Comparison of ENCODE assay signal across 29 cellular contexts in the genomic region with DNA sequence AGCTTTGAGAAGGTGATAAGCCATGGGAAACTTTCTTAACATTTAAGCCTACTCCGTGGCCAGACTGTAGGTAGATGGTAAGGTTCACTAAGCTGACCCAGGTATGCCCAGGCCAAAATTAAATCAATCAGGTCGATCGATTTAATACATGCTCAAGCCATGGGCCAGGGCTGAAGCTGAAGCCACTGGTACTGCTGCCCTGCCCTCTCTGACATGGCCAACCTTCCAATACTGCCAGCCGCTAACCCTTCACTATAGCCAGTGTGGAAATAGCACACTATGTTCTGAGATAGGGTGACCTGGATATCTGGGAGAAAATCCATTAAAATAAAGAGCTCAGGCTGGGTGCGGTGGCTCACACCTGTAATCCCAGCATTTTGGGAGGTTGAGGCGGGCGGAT. TPM values are rescaled to one million over a fixed set of nuclear protein-coding genes. Genes with fewer than 3 reads are reported as not detected.
A peak's percentile ranks its signal among the peaks of the same experiment; 100 is the strongest.
DNase-seq lines count a peak whose midpoint lies in the region; ATAC-seq and TF ChIP-seq lines count a peak whose summit lies in the region.
"Had no signal": no experiment of that assay in that cellular context is flagged by ENCODE, and none has a peak within 500 bp of the region (broad histone marks: within the 10 kb centered on the region; RNA-seq: fewer than 3 reads in every experiment).

No MANE protein-coding gene starts in this region.

- POLR2A ChIA-PET in OCI-LY7 (lab: Charles Lee), result no interaction called here

- BruUV-seq in OCI-LY7 (replicated peaks; lab: Mats Ljungman, UMichigan), result no TSS peak

- H3K4me1 ChIP-seq in left ventricle myocardium inferior (peaks cover 90% of the 10 kb centered on the region), esophagus squamous epithelium (peaks cover 32 to 94% (median 56%) of the 10 kb centered on the region in 3 donors), psoas muscle (peaks cover 76% of the 10 kb centered on the region), transverse colon (peaks cover 23 to 43% (median 28%) of the 10 kb centered on the region in 4 donors), OCI-LY7 (ENCODE audit: insufficient read depth, low read length, poor library complexity, severe bottlenecking) (no peaks in the 10 kb centered on the region)

- H3K36me3 ChIP-seq in left ventricle myocardium inferior (no peaks in the 10 kb centered on the region), esophagus squamous epithelium (no peaks in the 10 kb centered on the region), psoas muscle (ENCODE audit: insufficient read depth in 1 of 2, low read depth in 1 of 2) (no peaks in the 10 kb centered on the region), transverse colon (no peaks in the 10 kb centered on the region), OCI-LY7 (ENCODE audit: insufficient read depth, low read length) (no peaks in the 10 kb centered on the region)
- H3K36me3 ChIP-seq: colonic mucosa, SJSA1, upper lobe of right lung had no signal

- ATAC-seq in Right ventricle myocardium inferior, result no peak
- ATAC-seq in psoas muscle, result no peak
- no peak for ATAC-seq in HG03139 (IDR thresholded peaks at IDR 0.05; ENCODE audit: unreplicated experiment)
- ATAC-seq: activated CD4-positive, alpha-beta T cell treated with anti-CD3 and anti-CD28 coated beads for 36 hours; effector memory CD8-positive, alpha-beta T cell; HCT116; natural killer cell; upper lobe of right lung had no signal

- intact Hi-C loops in left ventricle myocardium inferior (cut with micrococcal nuclease), result no loop called here
- intact Hi-C loops in Right ventricle myocardium inferior (cut with DNase I), result no loop called here
- intact Hi-C loops in esophagus squamous epithelium (cut with DNase I), result no loop called here
- intact Hi-C loops in psoas muscle (cut with DNase I), result no loop called here
- intact Hi-C loops in transverse colon (cut with DNase I; ENCODE audit: low total_unique reads), result no loop called here
- intact Hi-C loops in OCI-LY7 (cut with micrococcal nuclease; ENCODE audit: unreplicated experiment), result no loop called here

- H3K9me3 ChIP-seq in left ventricle myocardium inferior (replicated peaks) (no peaks in the 10 kb centered on the region), esophagus squamous epithelium (no peaks in the 10 kb centered on the region), psoas muscle (no peaks in the 10 kb centered on the region), transverse colon (no peaks in the 10 kb centered on the region), OCI-LY7 (ENCODE audit: low read length) (no peaks in the 10 kb centered on the region)
- H3K9me3 ChIP-seq: colonic mucosa, SJSA1, upper lobe of right lung had no signal

- CTCF ChIA-PET in OCI-LY7 (lab: Charles Lee; ENCODE audit: unreplicated experiment), result no interaction called here

- H3K27ac ChIP-seq in left ventricle myocardium inferior (replicated peaks), result peak overlapping the region; percentile 94
- peak overlapping the region; percentile 87 to 94 (median 94) for H3K27ac ChIP-seq in esophagus squamous epithelium
- peak overlapping the region; percentile 88 for H3K27ac ChIP-seq in psoas muscle
- peak overlapping the region in 3 of 4 donors; percentile 88 to 94 (median 93) for H3K27ac ChIP-seq in transverse colon
- H3K27ac ChIP-seq in OCI-LY7 (ENCODE audit: low read depth, low read length, poor library complexity, severe bottlenecking), result no peak overlapping the region
- H3K27ac ChIP-seq: SJSA1 had no signal

- no peaks in the 10 kb centered on the region for H3K79me2 ChIP-seq in OCI-LY7 (ENCODE audit: insufficient read depth, low read depth, low read length)

- H3K27me3 ChIP-seq in left ventricle myocardium inferior (ENCODE audit: low read depth) (no peaks in the 10 kb centered on the region), esophagus squamous epithelium (no peaks in the 10 kb centered on the region), psoas muscle (ENCODE audit: insufficient read depth in 3 of 3, low read length in 2 of 3) (peaks cover 0 to 11% (median 0%) of the 10 kb centered on the region in 3 donors), transverse colon (no peaks in the 10 kb centered on the region)
- H3K27me3 ChIP-seq: colonic mucosa, SJSA1, upper lobe of right lung had no signal

- H4K20me1 ChIP-seq in OCI-LY7 (ENCODE audit: insufficient read depth, low read length), result no peaks in the 10 kb centered on the region

- no peak for DNase-seq in left ventricle myocardium inferior
- DNase-seq in Right ventricle myocardium inferior (ENCODE audit: missing footprints), result no peak
- no peak for DNase-seq in esophagus squamous epithelium (lab: John Stamatoyannopoulos, UW)
- DNase-seq in psoas muscle, result no peak
- DNase-seq in transverse colon, result no peak
- DNase-seq in OCI-LY7 (ENCODE audit: low spot score), result no peak
- no peak for DNase-seq in activated naive CD4-positive, alpha-beta T cell treated with anti-CD3 and anti-CD28 coated beads, Interleukin-2, amount 50 U/mL, for 16 hours
- DNase-seq: 8988T; activated CD4-positive, alpha-beta T cell treated with anti-CD3 and anti-CD28 coated beads for 36 hours; colonic mucosa; DMS79 treated with DMSO at 0.1 percent for 48 hours; effector memory CD8-positive, alpha-beta T cell; GDM1; head of caudate nucleus; kidney; natural killer cell; NCI-H446 treated with DMSO at 0.1 percent for 48 hours; NCI-H82; occipital lobe; T-helper 9 cell; upper lobe of right lung had no signal

- no peaks in the 10 kb centered on the region for H3K9me2 ChIP-seq in OCI-LY7 (ENCODE audit: insufficient read depth, low read length)

- H3K4me3 ChIP-seq in left ventricle myocardium inferior (no peak overlapping the region), esophagus squamous epithelium (no peak overlapping the region), psoas muscle (no peak overlapping the region), transverse colon (no peak overlapping the region), OCI-LY7 (ENCODE audit: low read depth, low read length, poor library complexity, severe bottlenecking) (no peak overlapping the region)
- H3K4me3 ChIP-seq: colonic mucosa, lung, SJSA1, upper lobe of right lung had no signal

- H2AFZ ChIP-seq in OCI-LY7 (ENCODE audit: low read length), result no peak overlapping the region

- H3K4me2 ChIP-seq in OCI-LY7 (ENCODE audit: low read length), result no peak overlapping the region

- TF ChIP-seq EP300 in transverse colon (IDR thresholded peaks at IDR 0.05; ENCODE audit: low read depth), result no peak

- WGBS in esophagus squamous epithelium, 2 donors, result 85 to 100% methylated on average over 3 to 7 of the region's 7 CpGs
- WGBS in psoas muscle, 3 donors, result 79 to 94% (median 81%) methylated on average over 7 of the region's 7 CpGs
- WGBS in transverse colon (ENCODE audit: low coverage in 1 of 2), 2 donors, result 92% methylated on average over 7 of the region's 7 CpGs; no CpG with 5 or more reads in 1 of the 2 donors

- TF ChIP-seq CTCF in left ventricle myocardium inferior (IDR thresholded peaks at IDR 0.05; ENCODE audit: borderline replicate concordance), result no peak
- no peak for TF ChIP-seq CTCF in esophagus squamous epithelium (IDR thresholded peaks at IDR 0.05)
- TF ChIP-seq CTCF in psoas muscle (IDR thresholded peaks at IDR 0.05), result no peak
- no peak for TF ChIP-seq CTCF in transverse colon (IDR thresholded peaks at IDR 0.05)
- no peak for TF ChIP-seq CTCF in OCI-LY7 (conservative IDR thresholded peaks at IDR 0.05; ENCODE audit: low read length)

- no peak for TF ChIP-seq POLR2A in esophagus squamous epithelium (IDR thresholded peaks at IDR 0.05)
- TF ChIP-seq POLR2A in transverse colon (IDR thresholded peaks at IDR 0.05), result no peak

- in situ Hi-C loops in transverse colon (cut with MboI; ENCODE audit: low pct_ligation_motif_present in 1 of 4, low pct_unique_long_range_greater_than_20kb in 1 of 4, low sequenced_read_pairs in 3 of 4), result no loop called here

RNA-seq across cellular contexts. Expression of gene TSC22D3, which starts 31.6 kb away (rescaled TPM):
- total RNA-seq in left ventricle myocardium inferior (58.9 TPM), Right ventricle myocardium inferior (72.0 TPM), esophagus squamous epithelium (100 to 1,000 TPM in 3 of 4 donors, 10 to 100 TPM in 1; 50.2 to 558 (median 140) TPM), psoas muscle (100 to 1,000 TPM in 3 of 4 donors, 10 to 100 TPM in 1; 23.7 to 310 (median 184) TPM), transverse colon (100 to 1,000 TPM; 146 to 349 (median 202) TPM), OCI-LY7 (2022) (28.4 and 29.3 TPM in 2 replicates)
- 1,000 to 10,000 TPM in 1 of 3 donors, 100 to 1,000 TPM in 2; 467 to 1,236 (median 802) TPM for polyA plus RNA-seq in psoas muscle
- total RNA-seq in OCI-LY7 (2014; rRNA removed; shearing (Covaris generic)), result 28.3 and 35.6 TPM in 2 replicates

RNA-seq across cellular contexts. Expression of gene NCBP2L, which starts 33.5 kb away (rescaled TPM):
- total RNA-seq in left ventricle myocardium inferior, result not detected
- total RNA-seq in Right ventricle myocardium inferior, result not detected
- not detected for total RNA-seq in esophagus squamous epithelium
- not detected for total RNA-seq in psoas muscle
- under 1 TPM in 2 of 3 donors, not detected in 1; 0.03 to 0.40 TPM for polyA plus RNA-seq in psoas muscle
- not detected for total RNA-seq in transverse colon
- not detected in 2 replicates for total RNA-seq in OCI-LY7 (2014; rRNA removed; shearing (Covaris generic))
- not detected in 2 replicates for total RNA-seq in OCI-LY7 (2022)
- total RNA-seq: activated CD4-positive, alpha-beta T cell treated with anti-CD3 and anti-CD28 coated beads for 36 hours; activated T-helper 2 cell treated with anti-CD3 and anti-CD28 coated beads, Interferon-gamma antibody, Interleukin-2, Interleukin-4, amounts not matched to agents 10 μg/mL and 5 μg/mL and 100 μg/mL, durations not matched to agents 14 hours and 24 hours and 36 hours; colonic mucosa; epithelial cell of proximal tubule; kidney; occipital lobe; SJSA1; upper lobe of right lung had no signal
- polyA plus RNA-seq: CD14-positive monocyte, IgD-negative memory B cell had no signal
